Comparison of ENCODE assay signal across 29 cellular contexts in the genomic region with DNA sequence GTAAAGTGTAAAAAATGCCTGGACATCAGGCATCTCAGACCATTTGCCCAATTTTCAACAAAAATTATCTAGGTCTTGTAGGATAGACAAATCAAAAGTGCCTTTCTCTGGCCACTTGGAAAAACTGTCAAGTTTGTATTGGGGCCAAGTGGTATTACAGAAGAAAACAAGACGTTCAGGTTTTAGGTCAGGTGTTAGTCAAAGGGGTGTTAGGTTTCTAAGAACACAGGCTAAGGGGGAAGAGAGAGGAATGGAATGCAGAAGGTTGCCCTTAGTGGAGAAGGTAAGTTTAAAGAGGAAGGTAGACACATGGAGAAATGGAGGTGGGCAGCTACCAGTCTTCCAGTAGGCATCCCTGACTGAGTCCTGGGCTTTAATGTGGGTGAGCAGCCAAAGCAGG.
"Had no signal": no experiment of that assay in that cellular context is flagged by ENCODE, and none has a peak within 500 bp of the region (broad histone marks: within the 10 kb centered on the region; RNA-seq: fewer than 3 reads in every experiment).

No MANE protein-coding gene starts in this region.

- DNase-seq: activated B cell treated with CpG ODN at 0.5 μM for 24 hours; activated CD4-positive, alpha-beta memory T cell treated with anti-CD3 and anti-CD28 coated beads for 36 hours; activated CD4-positive, alpha-beta T cell treated with anti-CD3 and anti-CD28 coated beads for 4 hours; activated CD4-positive, alpha-beta T cell treated with anti-CD3 and anti-CD28 coated beads, Interleukin-2, amount 50 U/mL, for 1 hour; activated CD4-positive, CD25-positive, alpha-beta regulatory T cell treated with anti-CD3 and anti-CD28 coated beads, Interleukin-2, amount 50 U/mL, for 72 hours; activated CD8-positive, alpha-beta memory T cell treated with anti-CD3 and anti-CD28 coated beads, Interleukin-2, amount 50 U/mL, for 4 hours; activated naive CD4-positive, alpha-beta T cell treated with anti-CD3 and anti-CD28 coated beads, Interleukin-2, amount 10 ng/mL, durations not matched to agents 7 days and 5 days; activated naive CD8-positive, alpha-beta T cell treated with anti-CD3 and anti-CD28 coated beads, Interleukin-2, amount 10 ng/mL, durations not matched to agents 7 days and 5 days; activated T-cell treated with anti-CD3 and anti-CD28 coated beads for 4 hours; activated T-cell treated with anti-CD3 and anti-CD28 coated beads, Interleukin-2, amount 50 U/mL, for 4 hours; amygdala; cerebellar nuclear complex; Karpas-422; KBM-7; NCI-H1105; NCI-H1417 treated with DMSO at 0.1 percent for 48 hours; NCI-H187 treated with DMSO at 0.1 percent for 48 hours; NCI-H2081 treated with DMSO at 0.1 percent for 48 hours; NCI-H226; NCI-H446 treated with DMSO at 0.1 percent for 48 hours; NCI-H524; Right ventricle myocardium superior; SW 1271; T-helper 1 cell; T-helper 2 cell; T-helper 9 cell had no signal

- H3K4me1 ChIP-seq: ascending aorta had no signal

- H3K27ac ChIP-seq: ascending aorta, VCaP had no signal

- H3K27ac Mint-ChIP-seq: activated B cell treated with CpG ODN at 0.5 μM for 24 hours; activated CD4-positive, alpha-beta memory T cell treated with anti-CD3 and anti-CD28 coated beads for 36 hours; activated naive CD4-positive, alpha-beta T cell treated with anti-CD3 and anti-CD28 coated beads, Interleukin-2, amount 10 ng/mL, durations not matched to agents 7 days and 5 days; activated naive CD8-positive, alpha-beta T cell treated with anti-CD3 and anti-CD28 coated beads, Interleukin-2, amount 10 ng/mL, durations not matched to agents 7 days and 5 days; activated T-helper 1 cell treated with anti-CD3 and anti-CD28 coated beads, Interleukin-12 subunit alpha, Interleukin-12 subunit beta, Interleukin-2, Interleukin-4 antibody, amounts not matched to agents 30 ng/mL and 10 ng/mL and 1 ng/mL, durations not matched to agents 14 hours and 24 hours and 36 hours had no signal

- H3K4me3 ChIP-seq: ascending aorta had no signal

- H3K27me3 Mint-ChIP-seq: activated B cell treated with CpG ODN at 0.5 μM for 24 hours; activated CD4-positive, alpha-beta memory T cell treated with anti-CD3 and anti-CD28 coated beads for 36 hours; activated naive CD4-positive, alpha-beta T cell treated with anti-CD3 and anti-CD28 coated beads, Interleukin-2, amount 10 ng/mL, durations not matched to agents 7 days and 5 days; activated naive CD8-positive, alpha-beta T cell treated with anti-CD3 and anti-CD28 coated beads, Interleukin-2, amount 10 ng/mL, durations not matched to agents 7 days and 5 days had no signal

- H3K4me1 Mint-ChIP-seq: activated B cell treated with CpG ODN at 0.5 μM for 24 hours; activated naive CD4-positive, alpha-beta T cell treated with anti-CD3 and anti-CD28 coated beads, Interleukin-2, amount 10 ng/mL, durations not matched to agents 7 days and 5 days had no signal

- H3K9me3 Mint-ChIP-seq: activated B cell treated with CpG ODN at 0.5 μM for 24 hours had no signal

- H3K27me3 ChIP-seq: ascending aorta had no signal

- ATAC-seq: activated T-cell treated with anti-CD3 and anti-CD28 coated beads, Interleukin-2, amount 50 U/mL, for 4 hours had no signal

- H3K4me3 Mint-ChIP-seq: activated B cell treated with CpG ODN at 0.5 μM for 24 hours; activated CD4-positive, alpha-beta memory T cell treated with anti-CD3 and anti-CD28 coated beads for 36 hours; activated naive CD4-positive, alpha-beta T cell treated with anti-CD3 and anti-CD28 coated beads, Interleukin-2, amount 10 ng/mL, durations not matched to agents 7 days and 5 days; activated naive CD8-positive, alpha-beta T cell treated with anti-CD3 and anti-CD28 coated beads, Interleukin-2, amount 10 ng/mL, durations not matched to agents 7 days and 5 days; activated T-cell treated with anti-CD3 and anti-CD28 coated beads, Interleukin-2, amount 50 U/mL, for 4 hours; activated T-helper 1 cell treated with anti-CD3 and anti-CD28 coated beads, Interleukin-12 subunit alpha, Interleukin-12 subunit beta, Interleukin-2, Interleukin-4 antibody, amounts not matched to agents 30 ng/mL and 10 ng/mL and 1 ng/mL, durations not matched to agents 14 hours and 24 hours and 36 hours had no signal
